1 cellular context compared by ENCODE assay signal in genomic region chr14:102819176-102819628, GRCh38.
TF ChIP-seq lines count a peak whose summit lies in the region.

No MANE protein-coding gene starts in this region.

TF ChIP-seq in H1, 55 proteins besides CTCF, POLR2A, EP300 and RAD21 (continued from another document):
- TF ChIP-seq CBX5 (IDR thresholded peaks at IDR 0.05; ENCODE audit: low read depth, low read length), result no peak
TF ChIP-seq in H1: peak in this region for 0.
